In the genomic region with DNA sequence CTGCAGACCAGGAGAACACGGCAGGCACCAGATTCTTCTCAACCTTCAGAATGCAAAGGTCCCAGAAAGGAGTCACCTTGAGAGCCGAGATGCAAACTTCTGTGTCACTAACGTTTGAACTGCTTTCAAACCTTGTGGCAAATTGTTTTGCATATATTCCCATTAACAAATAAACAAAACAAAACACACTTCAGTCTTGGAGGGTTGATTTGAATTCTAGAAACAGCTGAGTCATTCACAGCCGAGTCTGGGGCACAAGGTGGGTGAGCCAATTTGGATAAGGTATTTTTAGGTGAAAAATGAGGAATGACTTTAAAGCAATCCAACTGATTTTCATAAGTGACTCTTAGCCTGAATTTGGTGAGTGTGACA, we compare ENCODE assay signal across 16 cellular contexts. TPM values are rescaled to one million over a fixed set of nuclear protein-coding genes. Genes with fewer than 3 reads are reported as not detected.
DNase-seq lines count a peak whose midpoint lies in the region; ATAC-seq, FAIRE-seq and TF ChIP-seq lines count a peak whose summit lies in the region.
"Had no signal": no experiment of that assay in that cellular context is flagged by ENCODE, and none has a peak within 500 bp of the region (broad histone marks: within the 10 kb centered on the region; RNA-seq: fewer than 3 reads in every experiment).

No MANE protein-coding gene starts in this region.

- H3K9me3 Mint-ChIP-seq in MCF 10A (ENCODE audit: unreplicated experiment) (no peaks in the 10 kb centered on the region), astrocyte (ENCODE audit: unreplicated experiment) (peaks cover 6% of the 10 kb centered on the region)
- H3K9me3 Mint-ChIP-seq in CD8-positive, alpha-beta T cell = no peaks in the 10 kb centered on the region

- H3K4me3 ChIP-seq in breast epithelium (no peak overlapping the region), astrocyte (ENCODE audit: insufficient read depth, low read depth, low read length) (no peak overlapping the region)
- H3K4me3 ChIP-seq in CD8-positive, alpha-beta T cell (ENCODE audit: low read depth, low read length) = no peak overlapping the region
- H3K4me3 ChIP-seq: transverse colon had no signal

- H3K27me3 ChIP-seq in breast epithelium = no peaks in the 10 kb centered on the region
- no peaks in the 10 kb centered on the region for H3K27me3 ChIP-seq in astrocyte (ENCODE audit: insufficient read depth, low read length)
- H3K27me3 ChIP-seq in CD8-positive, alpha-beta T cell (ENCODE audit: insufficient read depth, low read length) = no peaks in the 10 kb centered on the region
- H3K27me3 ChIP-seq: transverse colon had no signal

- H3K36me3 Mint-ChIP-seq in MCF 10A (ENCODE audit: insufficient read depth, unreplicated experiment) = no peaks in the 10 kb centered on the region
- H3K36me3 Mint-ChIP-seq in astrocyte (ENCODE audit: low read depth, unreplicated experiment) = peaks cover 1% of the 10 kb centered on the region
- no peaks in the 10 kb centered on the region for H3K36me3 Mint-ChIP-seq in CD8-positive, alpha-beta T cell

- no peak for FAIRE-seq in astrocyte (lab: Jason Lieb, UNC)
- FAIRE-seq: A204.1, G401.6 had no signal

- TF ChIP-seq POLR2A in breast epithelium (IDR thresholded peaks at IDR 0.05) = no peak

- POLR2A ChIA-PET in MCF 10A (lab: Yijun Ruan, JAX) = no interaction called here
- POLR2A ChIA-PET in CD8-positive, alpha-beta T cell (lab: Charles Lee) = no interaction called here

- no peaks in the 10 kb centered on the region for H3K79me2 ChIP-seq in astrocyte (ENCODE audit: insufficient read depth, low read length)

- H3K27ac Mint-ChIP-seq in MCF 10A (ENCODE audit: low read depth, unreplicated experiment) (peak overlapping the region; percentile 27), astrocyte (ENCODE audit: unreplicated experiment) (peak overlapping the region; percentile 68)
- H3K27ac Mint-ChIP-seq in CD8-positive, alpha-beta T cell = no peak overlapping the region
- H3K27ac Mint-ChIP-seq: CD8-positive, alpha-beta memory T cell had no signal

- H2AFZ ChIP-seq in astrocyte (ENCODE audit: low read depth, low read length) = no peak overlapping the region

- H3K4me3 Mint-ChIP-seq in MCF 10A (ENCODE audit: unreplicated experiment) (no peak overlapping the region), astrocyte (ENCODE audit: unreplicated experiment) (no peak overlapping the region)
- no peak overlapping the region for H3K4me3 Mint-ChIP-seq in CD8-positive, alpha-beta T cell
- H3K4me3 Mint-ChIP-seq: CD8-positive, alpha-beta memory T cell had no signal

- H3K27ac ChIP-seq in breast epithelium = no peak overlapping the region
- peak overlapping the region; percentile 80 for H3K27ac ChIP-seq in astrocyte (ENCODE audit: low read depth, low read length)
- H3K27ac ChIP-seq in CD8-positive, alpha-beta T cell (ENCODE audit: low read depth, low read length) = no peak overlapping the region
- H3K27ac ChIP-seq: transverse colon, VCaP had no signal

- H4K20me1 ChIP-seq in astrocyte (ENCODE audit: insufficient read depth, low read length) = no peaks in the 10 kb centered on the region

- H3K9me3 ChIP-seq in breast epithelium = no peaks in the 10 kb centered on the region
- H3K9me3 ChIP-seq in astrocyte (ENCODE audit: insufficient read depth, low read depth, low read length) = peaks cover 3% of the 10 kb centered on the region
- H3K9me3 ChIP-seq in CD8-positive, alpha-beta T cell (ENCODE audit: low read length) = no peaks in the 10 kb centered on the region
- H3K9me3 ChIP-seq: transverse colon had no signal

- CTCF ChIA-PET in MCF 10A (lab: Yijun Ruan, JAX) = no interaction called here
- CTCF ChIA-PET in CD8-positive, alpha-beta T cell (lab: Charles Lee) = no interaction called here

- BruUV-seq in MCF 10A (replicated peaks; lab: Mats Ljungman, UMichigan) = no TSS peak

- H3K36me3 ChIP-seq in breast epithelium (no peaks in the 10 kb centered on the region), astrocyte (ENCODE audit: insufficient read depth, low read length) (no peaks in the 10 kb centered on the region)
- no peaks in the 10 kb centered on the region for H3K36me3 ChIP-seq in CD8-positive, alpha-beta T cell (ENCODE audit: insufficient read depth, low read length)
- H3K36me3 ChIP-seq: transverse colon had no signal

- H3K4me1 ChIP-seq in breast epithelium = no peaks in the 10 kb centered on the region
- H3K4me1 ChIP-seq in astrocyte (ENCODE audit: insufficient read depth, low read length) = peaks cover 34% of the 10 kb centered on the region
- H3K4me1 ChIP-seq in CD8-positive, alpha-beta T cell (ENCODE audit: insufficient read depth, low read length) = no peaks in the 10 kb centered on the region
- H3K4me1 ChIP-seq: transverse colon had no signal

- H3K9ac ChIP-seq in astrocyte (ENCODE audit: low read length) = peak overlapping the region; percentile 45

- H3K4me1 Mint-ChIP-seq in MCF 10A (ENCODE audit: insufficient read depth, unreplicated experiment) = peaks cover 24% of the 10 kb centered on the region
- H3K4me1 Mint-ChIP-seq in astrocyte (ENCODE audit: low read depth, unreplicated experiment) = peaks cover 38% of the 10 kb centered on the region
- no peaks in the 10 kb centered on the region for H3K4me1 Mint-ChIP-seq in CD8-positive, alpha-beta T cell (ENCODE audit: low read depth)
- H3K4me1 Mint-ChIP-seq: CD8-positive, alpha-beta memory T cell had no signal

- no peak for TF ChIP-seq CTCF in MCF 10A (IDR thresholded peaks at IDR 0.05; ENCODE audit: unreplicated experiment)
- no peak for TF ChIP-seq CTCF in breast epithelium (IDR thresholded peaks at IDR 0.05)
- TF ChIP-seq CTCF in astrocyte (IDR thresholded peaks at IDR 0.05; ENCODE audit: insufficient read depth, low read depth, low read length) = no peak
- no peak for TF ChIP-seq CTCF in CD8-positive, alpha-beta T cell (IDR thresholded peaks at IDR 0.05)

- intact Hi-C loops in MCF 10A (cut with micrococcal nuclease) = no loop called here
- intact Hi-C loops in breast epithelium (cut with DNase I; ENCODE audit: low total_unique reads) = no loop called here
- intact Hi-C loops in CD8-positive, alpha-beta T cell (cut with DNase I, micrococcal nuclease) = no loop called here

- no peak for DNase-seq in MCF 10A (ENCODE audit: unreplicated experiment)
- DNase-seq in breast epithelium (ENCODE audit: low spot score in 2 of 2) = no peak
- DNase-seq in astrocyte (ENCODE audit: low read depth) = no peak
- no peak for DNase-seq in SW480 (ENCODE audit: low spot score)
- no peak for DNase-seq in CD8-positive, alpha-beta T cell
- no peak for DNase-seq in stimulated activated CD4-positive, alpha-beta T cell treated with anti-CD3 and anti-CD28 coated beads, Interleukin-2, amount 100 ng/mL, for 24 hours
- DNase-seq: CD8-positive, alpha-beta memory T cell; dermis blood vessel endothelial cell; KG1; NCI-H1436; transverse colon had no signal

- no peaks in the 10 kb centered on the region for H3K27me3 Mint-ChIP-seq in MCF 10A (ENCODE audit: insufficient read depth, unreplicated experiment)
- no peaks in the 10 kb centered on the region for H3K27me3 Mint-ChIP-seq in astrocyte (ENCODE audit: low read depth, unreplicated experiment)
- no peaks in the 10 kb centered on the region for H3K27me3 Mint-ChIP-seq in CD8-positive, alpha-beta T cell (ENCODE audit: low read depth)

- peak overlapping the region; percentile 50 for H3K4me2 ChIP-seq in astrocyte (ENCODE audit: low read length)

- ATAC-seq in HG03342 (IDR thresholded peaks at IDR 0.05; ENCODE audit: unreplicated experiment) = peak; percentile 55
- ATAC-seq in activated CD4-positive, CD25-positive, alpha-beta regulatory T cell treated with anti-CD3 and anti-CD28 coated beads, Interleukin-2, amount 50 U/mL, for 24 hours = no peak
- no peak for ATAC-seq in CD8-positive, alpha-beta T cell

RNA-seq across cellular contexts. Expression of a gene that starts 38.8 kb away (rescaled TPM):
- total RNA-seq in MCF 10A (2022) = 3.1 TPM in 2 replicates
- 1 to 10 TPM; 3.3 to 5.3 (median 3.8) TPM for total RNA-seq in breast epithelium
- 13.5 and 22.7 TPM in 2 replicates for total RNA-seq in astrocyte
- total RNA-seq in CD8-positive, alpha-beta T cell = 1 to 10 TPM; 1.3 to 1.4 TPM
